ENCODE assay signal across 9 cellular contexts in genomic region chr7:127654404-127655392, GRCh38. TPM values are rescaled to one million over a fixed set of nuclear protein-coding genes. Genes with fewer than 3 reads are reported as not detected.
DNase-seq lines count a peak whose midpoint lies in the region; ATAC-seq and TF ChIP-seq lines count a peak whose summit lies in the region.
"Had no signal": no experiment of that assay in that cellular context is flagged by ENCODE, and none has a peak within 500 bp of the region (broad histone marks: within the 10 kb centered on the region; RNA-seq: fewer than 3 reads in every experiment).

No MANE protein-coding gene starts in this region.

- peak overlapping the region; percentile 72 for H3K4me2 ChIP-seq in MM.1S (ENCODE audit: low read depth, low read length)

- H3K27me3 ChIP-seq in MM.1S (replicated peaks; ENCODE audit: insufficient read depth, low read length), result no peaks in the 10 kb centered on the region

- peaks cover 6% of the 10 kb centered on the region; the same call in 1 of the 2 replicates for H3F3A ChIP-seq in MM.1S (ENCODE audit: insufficient read depth, low read length)

- no peaks in the 10 kb centered on the region for H3K9me2 ChIP-seq in MM.1S (replicated peaks; ENCODE audit: insufficient read depth, low read length)

- H3K27me3 Mint-ChIP-seq in nephron (ENCODE audit: low read depth), result no peaks in the 10 kb centered on the region

- H2AFZ ChIP-seq in MM.1S (ENCODE audit: low read length), result no peak overlapping the region

- ATAC-seq in left cardiac atrium (no peak), HG03097 (IDR thresholded peaks at IDR 0.05; ENCODE audit: low FRiP score, unreplicated experiment) (no peak)

- H4K20me1 ChIP-seq in MM.1S (ENCODE audit: insufficient read depth, low read length), result peaks cover 61% of the 10 kb centered on the region

- H3K9ac ChIP-seq in MM.1S (ENCODE audit: low read length), result peak overlapping the region; percentile 90; the same call in 1 of the 2 replicates

- H3K36me3 ChIP-seq in MM.1S (replicated peaks; ENCODE audit: insufficient read depth, low read length), result peaks cover 9% of the 10 kb centered on the region

- intact Hi-C loops in left cardiac atrium (cut with DNase I) (loop anchor here in 1 of 2 donors (5.0 kb wide), 1 partner anchor 67 kb away; the partner anchor contains the start of genes ARF5 and GCC1), posterior cingulate gyrus (cut with DNase I) (no loop called here)

- H3K9me3 ChIP-seq in MM.1S (replicated peaks; ENCODE audit: insufficient read depth, low read length), result no peaks in the 10 kb centered on the region

- peak overlapping the region in 2 of 3 experiments; percentile 24 to 29 for H3K27ac Mint-ChIP-seq in nephron

- TF ChIP-seq CTCF in MM.1S (IDR thresholded peaks at IDR 0.05; ENCODE audit: low read length) (no peak; the same call in 1 of the 2 replicates), nephron (IDR thresholded peaks at IDR 0.05; ENCODE audit: unreplicated experiment in 3 of 3) (no peak)

- DNase-seq in NCI-H2227 (lab: John Stamatoyannopoulos, UW; ENCODE audit: unreplicated experiment) (peak; percentile 34), NCI-H2227 treated with DMSO at 0.1 percent for 48 hours (lab: John Stamatoyannopoulos, UW) (no peak), MM.1S (peak; percentile 24), astrocyte of the hippocampus (ENCODE audit: low read depth, low spot score) (peak; percentile 62), left cardiac atrium (no peak), posterior cingulate gyrus (no peak)

- H3K4me3 ChIP-seq in MM.1S (ENCODE audit: low read length), result peak overlapping the region; percentile 97
- H3K4me3 ChIP-seq: lung had no signal

- H3K4me1 ChIP-seq in MM.1S (ENCODE audit: low read length), result peaks cover 32% of the 10 kb centered on the region

- H3K4me3 Mint-ChIP-seq in nephron, result peak overlapping the region in 1 of 3 experiments; percentile 98

- peaks cover 37% of the 10 kb centered on the region for H3K4me1 Mint-ChIP-seq in nephron

- peaks cover 15% of the 10 kb centered on the region for H3K36me3 Mint-ChIP-seq in nephron (ENCODE audit: low read depth)

- peaks cover 77% of the 10 kb centered on the region for H3K79me2 ChIP-seq in MM.1S (ENCODE audit: low read length)

- H3K9me3 Mint-ChIP-seq in nephron, result no peaks in the 10 kb centered on the region

- H3K27ac ChIP-seq in MM.1S (ENCODE audit: low read length), result peak overlapping the region; percentile 4; the same call in 1 of the 2 replicates

RNA-seq across cellular contexts. Expression of gene SND1, which starts 2.7 kb away (rescaled TPM):
- 100 to 1,000 TPM in 1 of 2 donors, 10 to 100 TPM in 1; 91.8 to 111 TPM for total RNA-seq in left cardiac atrium

RNA-seq across cellular contexts. Expression of gene PAX4, which starts 36.8 kb away (rescaled TPM):
- total RNA-seq in left cardiac atrium, result not detected
- total RNA-seq: lung had no signal

Comparison
In these comparisons a context has a peak if more than half of its experiments do, and no peak if none do; other contexts are left out.
1. DNase-seq: peak in NCI-H2227 (single experiment), MM.1S (single experiment) and astrocyte of the hippocampus (single experiment); none in NCI-H2227 treated with DMSO at 0.1 percent for 48 hours (single experiment), left cardiac atrium (single experiment) and posterior cingulate gyrus (0 of 10).